9 cellular contexts compared by ENCODE assay signal in genomic region chrX:57528670-57529255, GRCh38.
DNase-seq lines count a peak whose midpoint lies in the region; ATAC-seq, FAIRE-seq and TF ChIP-seq lines count a peak whose summit lies in the region.
"Had no signal": no experiment of that assay in that cellular context is flagged by ENCODE, and none has a peak within 500 bp of the region (broad histone marks: within the 10 kb centered on the region; RNA-seq: fewer than 3 reads in every experiment).

No MANE protein-coding gene starts in this region.

- H3K36me3 ChIP-seq in Loucy (ENCODE audit: insufficient read depth, low read length) (no peaks in the 10 kb centered on the region), small intestine (ENCODE audit: control insufficient read depth in 2 of 2, insufficient read depth in 2 of 2, low read length in 2 of 2) (no peaks in the 10 kb centered on the region)
- H3K36me3 ChIP-seq: tibial artery had no signal

- WGBS in small intestine, 3 donors = 40 to 81% (median 43%) methylated on average over 1 of the region's 1 CpG

- TF ChIP-seq CTCF in Loucy (conservative IDR thresholded peaks at IDR 0.05; ENCODE audit: low read length) (peak; percentile 64), cardiac fibroblast (IDR thresholded peaks at IDR 0.05; ENCODE audit: low read depth, low read length) (peak; percentile 46)

- no peaks in the 10 kb centered on the region for H4K20me1 ChIP-seq in Loucy (ENCODE audit: insufficient read depth, low read length, poor library complexity, severe bottlenecking)

- H3K9me3 ChIP-seq in Loucy (ENCODE audit: insufficient read depth, low read depth, low read length) (no peaks in the 10 kb centered on the region), small intestine (ENCODE audit: control insufficient read depth, low read depth) (no peaks in the 10 kb centered on the region)
- H3K9me3 ChIP-seq: tibial artery had no signal

- H2AFZ ChIP-seq in Loucy (ENCODE audit: low read length) = no peak overlapping the region

- no peak for ATAC-seq in HG03460 (IDR thresholded peaks at IDR 0.05; ENCODE audit: unreplicated experiment)

- H3F3A ChIP-seq in Loucy (ENCODE audit: low read depth) = no peaks in the 10 kb centered on the region

- no peak overlapping the region for H3K9ac ChIP-seq in Loucy (ENCODE audit: low read depth, low read length, poor library complexity, severe bottlenecking)

- no peak for FAIRE-seq in small intestine (lab: Jason Lieb, UNC)

- no peak overlapping the region for H3K27ac ChIP-seq in small intestine (ENCODE audit: low read depth in 1 of 2, low read length in 1 of 2)
- H3K27ac ChIP-seq: tibial artery had no signal

- H3K4me1 ChIP-seq in Loucy (ENCODE audit: insufficient read depth, low read length, poor library complexity, severe bottlenecking) (no peaks in the 10 kb centered on the region), small intestine (ENCODE audit: control insufficient read depth in 2 of 2, insufficient read depth in 1 of 2, low read depth in 1 of 2, low read length in 1 of 2) (no peaks in the 10 kb centered on the region)
- H3K4me1 ChIP-seq: tibial artery had no signal

- no peaks in the 10 kb centered on the region for H3K9me2 ChIP-seq in Loucy (replicated peaks; ENCODE audit: low read depth, low read length)

- H3K4me2 ChIP-seq in Loucy (ENCODE audit: low read depth, low read length, poor library complexity, severe bottlenecking) = no peak overlapping the region

- no peak overlapping the region for H3K4me3 ChIP-seq in Loucy (ENCODE audit: low read length, poor library complexity, severe bottlenecking)
- no peak overlapping the region for H3K4me3 ChIP-seq in cardiac fibroblast (replicated peaks in 1 of 2; ENCODE audit: low read depth in 2 of 2, low read length in 2 of 2)
- no peak overlapping the region for H3K4me3 ChIP-seq in small intestine (ENCODE audit: low read depth in 1 of 2, low read length in 2 of 2)
- H3K4me3 ChIP-seq: tibial artery had no signal

- DNase-seq in activated T-cell treated with anti-CD3 and anti-CD28 coated beads, Interleukin-2, amount 50 U/mL, for 48 hours = peak; percentile 26 to 38
- DNase-seq in activated T-cell treated with anti-CD3 and anti-CD28 coated beads for 4 hours (no peak), cardiac fibroblast (ENCODE audit: low read depth in 2 of 2) (peak; percentile 0 to 19), small intestine (peak; percentile 0), amniotic stem cell (lab: John Stamatoyannopoulos, UW) (no peak), NCI-H1694 (lab: John Stamatoyannopoulos, UW) (no peak)
- DNase-seq: tibial artery had no signal

- H3K79me2 ChIP-seq in Loucy (ENCODE audit: insufficient read depth, low read length) = no peaks in the 10 kb centered on the region

- H3K27me3 ChIP-seq in Loucy (ENCODE audit: insufficient read depth, low read length, poor library complexity, severe bottlenecking) (no peaks in the 10 kb centered on the region), small intestine (ENCODE audit: control insufficient read depth in 2 of 2, insufficient read depth in 2 of 2, low read length in 2 of 2) (no peaks in the 10 kb centered on the region)
- H3K27me3 ChIP-seq: tibial artery had no signal

Comparison
In these comparisons a context has a peak if more than half of its experiments do, and no peak if none do; other contexts are left out.
1. DNase-seq: peak in activated T-cell treated with anti-CD3 and anti-CD28 coated beads, Interleukin-2, amount 50 U/mL, for 48 hours (2 of 2), cardiac fibroblast (2 of 2) and small intestine (single experiment); none in activated T-cell treated with anti-CD3 and anti-CD28 coated beads for 4 hours (single experiment), amniotic stem cell (single experiment) and NCI-H1694 (single experiment).